In genomic region chr6:169086020-169086419, GRCh38 we compare ENCODE assay signal across 26 cellular contexts.
"Had no signal": no experiment of that assay in that cellular context is flagged by ENCODE, and none has a peak within 500 bp of the region (broad histone marks: within the 10 kb centered on the region; RNA-seq: fewer than 3 reads in every experiment).

No MANE protein-coding gene starts in this region.

- H3K4me1 ChIP-seq: adrenal gland, body of pancreas, colonic mucosa, gastroesophageal sphincter, heart left ventricle, psoas muscle, stomach had no signal

- H3K36me3 ChIP-seq: adrenal gland, colonic mucosa, gastroesophageal sphincter, heart left ventricle, ovary, stomach, thoracic aorta, WERI-Rb-1 had no signal

- H3K27ac ChIP-seq: body of pancreas, colonic mucosa, gastroesophageal sphincter, ovary, psoas muscle, stomach, thoracic aorta, WERI-Rb-1 had no signal

- DNase-seq: activated CD4-positive, alpha-beta T cell treated with anti-CD3 and anti-CD28 coated beads for 1 hour; activated gamma-delta T cell; activated T-cell treated with anti-CD3 and anti-CD28 coated beads, Interleukin-2, amount 50 U/mL, for 72 hours; adrenal gland; body of pancreas; central memory CD4-positive, alpha-beta T cell; colonic mucosa; endodermal cell; erythroblast; heart left ventricle; kidney glomerular epithelial cell; left ventricle myocardium superior; mesenchymal stem cell; naive thymus-derived CD4-positive, alpha-beta T cell; ovary; psoas muscle; right cardiac atrium; small intestine; stimulated activated CD4-positive, alpha-beta T cell treated with anti-CD3 and anti-CD28 coated beads, Interleukin-4, amount 100 ng/mL, for 1 hour; stomach; SW 1271; T-helper 2 cell; WERI-Rb-1 had no signal

- H3K9me3 ChIP-seq: colonic mucosa, ovary, psoas muscle had no signal

- H3K27me3 ChIP-seq: adrenal gland, body of pancreas, colonic mucosa, gastroesophageal sphincter, heart left ventricle, ovary, stomach had no signal

- ATAC-seq: activated naive CD4-positive, alpha-beta T cell treated with anti-CD3 and anti-CD28 coated beads, Interleukin-2, amount 50 U/mL, for 72 hours; activated T-cell treated with anti-CD3 and anti-CD28 coated beads, Interleukin-2, amount 50 U/mL, for 72 hours; body of pancreas; gastroesophageal sphincter; left ventricle myocardium superior; naive thymus-derived CD4-positive, alpha-beta T cell; psoas muscle; right cardiac atrium had no signal

- H3K4me3 ChIP-seq: adrenal gland, body of pancreas, colonic mucosa, gastroesophageal sphincter, heart left ventricle, ovary, psoas muscle, stomach, thoracic aorta had no signal
